ENCODE assay signal across 15 cellular contexts in genomic region chr16:23967018-23967417, GRCh38.
DNase-seq lines count a peak whose midpoint lies in the region; ATAC-seq and TF ChIP-seq lines count a peak whose summit lies in the region.
"Had no signal": no experiment of that assay in that cellular context is flagged by ENCODE, and none has a peak within 500 bp of the region (broad histone marks: within the 10 kb centered on the region; RNA-seq: fewer than 3 reads in every experiment).

No MANE protein-coding gene starts in this region.

- no peaks in the 10 kb centered on the region for H3K27me3 Mint-ChIP-seq in naive thymus-derived CD8-positive, alpha-beta T cell

- CTCF ChIA-PET in PC-3 (lab: Charles Lee): no interaction called here

- WGBS in gastroesophageal sphincter (ENCODE audit: low coverage in 1 of 2), 2 donors: 8 to 36% methylated on average over 2 to 4 of the region's 6 CpGs
- WGBS in spleen, 5 donors: 9 to 15% (median 13%) methylated on average over 6 of the region's 6 CpGs

- H3K79me2 ChIP-seq in PC-3 (ENCODE audit: low read length): no peaks in the 10 kb centered on the region

- DNase-seq in CMK (ENCODE audit: low read depth) (peak; percentile 27), WERI-Rb-1 (peak; percentile 17), spleen (no peak), GM13976 (ENCODE audit: low spot score) (no peak), PC-3 (no peak)
- DNase-seq in naive thymus-derived CD8-positive, alpha-beta T cell: peak in 2 of 10 donors; percentile 1 to 17
- DNase-seq: activated CD4-positive, alpha-beta T cell treated with anti-CD3 and anti-CD28 coated beads for 1 hour; activated T-cell treated with anti-CD3 and anti-CD28 coated beads, Interleukin-2, amount 50 U/mL, for 72 hours; body of pancreas; kidney glomerular epithelial cell; NCI-H526 treated with DMSO at 0.1 percent for 48 hours; right lobe of liver; upper lobe of left lung had no signal

- peak overlapping the region; percentile 56 for H3K27ac ChIP-seq in KOPT-K1 (ENCODE audit: low read depth, low read length, poor library complexity, severe bottlenecking)
- no peak overlapping the region for H3K27ac ChIP-seq in WERI-Rb-1
- no peak overlapping the region for H3K27ac ChIP-seq in gastroesophageal sphincter
- peak overlapping the region in 1 of 8 donors; percentile 12 for H3K27ac ChIP-seq in spleen
- H3K27ac ChIP-seq in PC-3 (ENCODE audit: low read length): no peak overlapping the region
- H3K27ac ChIP-seq: body of pancreas, right lobe of liver, upper lobe of left lung had no signal

- ATAC-seq in naive thymus-derived CD8-positive, alpha-beta T cell: peak; percentile 69 to 70
- no peak for ATAC-seq in gastroesophageal sphincter
- no peak for ATAC-seq in PC-3
- ATAC-seq: activated T-cell treated with anti-CD3 and anti-CD28 coated beads, Interleukin-2, amount 50 U/mL, for 72 hours; body of pancreas; right lobe of liver had no signal

- H3K4me1 Mint-ChIP-seq in naive thymus-derived CD8-positive, alpha-beta T cell: peaks cover 21 to 80% (median 60%) of the 10 kb centered on the region in 4 donors

- TF ChIP-seq CTCF in WERI-Rb-1 (IDR thresholded peaks at IDR 0.05; ENCODE audit: low read depth, low read length): no peak
- no peak for TF ChIP-seq CTCF in gastroesophageal sphincter (IDR thresholded peaks at IDR 0.05)
- no peak for TF ChIP-seq CTCF in spleen (IDR thresholded peaks at IDR 0.05 in 8 of 11, conservative IDR thresholded peaks at IDR 0.05 in 3 of 11)
- TF ChIP-seq CTCF in GM13976 (IDR thresholded peaks at IDR 0.05; ENCODE audit: borderline replicate concordance, control extremely low read depth, extremely low read depth, insufficient read depth, missing control alignments): no peak
- TF ChIP-seq CTCF in PC-3 (conservative IDR thresholded peaks at IDR 0.05; ENCODE audit: low read depth, low read length): no peak

- in situ Hi-C loops in GM13976 (cut with MboI; ENCODE audit: low sequenced_read_pairs, unreplicated experiment): no loop called here

- no peaks in the 10 kb centered on the region for H4K20me1 ChIP-seq in PC-3 (ENCODE audit: low read length)

- H3K9me2 ChIP-seq in PC-3 (replicated peaks; ENCODE audit: low read length): no peaks in the 10 kb centered on the region

- H3K9me3 ChIP-seq in KOPT-K1 (ENCODE audit: insufficient read depth, low read length, poor library complexity, severe bottlenecking) (no peaks in the 10 kb centered on the region), WERI-Rb-1 (ENCODE audit: severe bottlenecking) (no peaks in the 10 kb centered on the region), gastroesophageal sphincter (no peaks in the 10 kb centered on the region), spleen (no peaks in the 10 kb centered on the region), PC-3 (ENCODE audit: low read length) (no peaks in the 10 kb centered on the region)
- H3K9me3 ChIP-seq: body of pancreas, right lobe of liver, upper lobe of left lung had no signal

- peak overlapping the region in 9 of 10 donors; percentile 12 to 78 (median 65) for H3K4me3 Mint-ChIP-seq in naive thymus-derived CD8-positive, alpha-beta T cell

- peak overlapping the region; percentile 49 to 90 (median 79) for H3K27ac Mint-ChIP-seq in naive thymus-derived CD8-positive, alpha-beta T cell
- H3K27ac Mint-ChIP-seq: activated T-cell treated with anti-CD3 and anti-CD28 coated beads, Interleukin-2, amount 50 U/mL, for 72 hours had no signal

- no TSS peak for BruUV-seq in PC-3 (replicated peaks; lab: Mats Ljungman, UMichigan)

- H3K4me2 ChIP-seq in PC-3 (ENCODE audit: low read length): no peak overlapping the region

- H3K9ac ChIP-seq in PC-3 (ENCODE audit: low read length): no peak overlapping the region

- no peak overlapping the region for H3K4me3 ChIP-seq in WERI-Rb-1 (ENCODE audit: low read depth, low read length)
- no peak overlapping the region for H3K4me3 ChIP-seq in gastroesophageal sphincter
- H3K4me3 ChIP-seq in spleen: no peak overlapping the region
- no peak overlapping the region for H3K4me3 ChIP-seq in PC-3 (ENCODE audit: low read length)
- H3K4me3 ChIP-seq: body of pancreas, right lobe of liver, upper lobe of left lung had no signal

- peaks cover 0 to 22% (median 16%) of the 10 kb centered on the region in 3 donors for H3K36me3 Mint-ChIP-seq in naive thymus-derived CD8-positive, alpha-beta T cell

- no peak for TF ChIP-seq EP300 in gastroesophageal sphincter (IDR thresholded peaks at IDR 0.05)

- H3K4me1 ChIP-seq in gastroesophageal sphincter (no peaks in the 10 kb centered on the region), spleen (peaks cover 7 to 63% (median 26%) of the 10 kb centered on the region in 6 donors), PC-3 (ENCODE audit: insufficient read depth, low read length) (no peaks in the 10 kb centered on the region)
- H3K4me1 ChIP-seq: body of pancreas, right lobe of liver had no signal

- POLR2A ChIA-PET in naive thymus-derived CD8-positive, alpha-beta T cell (lab: Charles Lee): interaction anchor here (1.1 to 2.3 kb wide), 5 partner anchors 11 to 70 kb away, joined by 3 to 8 read pairs (median 7); no protein-coding TSS in a partner anchor
- POLR2A ChIA-PET in PC-3 (lab: Charles Lee; ENCODE audit: unreplicated experiment): no interaction called here

- H3F3A ChIP-seq in PC-3 (ENCODE audit: low read length, unreplicated experiment): no peaks in the 10 kb centered on the region

- no peaks in the 10 kb centered on the region for H3K9me3 Mint-ChIP-seq in naive thymus-derived CD8-positive, alpha-beta T cell
- H3K9me3 Mint-ChIP-seq: activated T-cell treated with anti-CD3 and anti-CD28 coated beads, Interleukin-2, amount 50 U/mL, for 72 hours had no signal

- H3K27me3 ChIP-seq in WERI-Rb-1 (ENCODE audit: insufficient read depth, low read depth, severe bottlenecking) (peaks cover 3% of the 10 kb centered on the region), gastroesophageal sphincter (peaks cover 6% of the 10 kb centered on the region), spleen (replicated peaks in 1 of 7) (no peaks in the 10 kb centered on the region), PC-3 (ENCODE audit: low read length) (peaks cover 3% of the 10 kb centered on the region; the same call in 1 of the 2 replicates)
- H3K27me3 ChIP-seq: body of pancreas, right lobe of liver, upper lobe of left lung had no signal

- intact Hi-C loops in spleen (cut with DNase I; ENCODE audit: low total_unique reads): no loop called here
- intact Hi-C loops in PC-3 (cut with micrococcal nuclease): no loop called here

- no peak overlapping the region for H2AFZ ChIP-seq in PC-3 (ENCODE audit: low read length)

- H3K36me3 ChIP-seq in KOPT-K1 (ENCODE audit: insufficient read depth, low read length) (no peaks in the 10 kb centered on the region), WERI-Rb-1 (no peaks in the 10 kb centered on the region), gastroesophageal sphincter (no peaks in the 10 kb centered on the region), spleen (peaks cover 0 to 59% (median 5%) of the 10 kb centered on the region in 6 donors), PC-3 (ENCODE audit: low read depth, low read length) (no peaks in the 10 kb centered on the region)
- H3K36me3 ChIP-seq: right lobe of liver, upper lobe of left lung had no signal

- no peak for TF ChIP-seq POLR2A in gastroesophageal sphincter (IDR thresholded peaks at IDR 0.05)
- TF ChIP-seq POLR2A in spleen (IDR thresholded peaks at IDR 0.05): no peak

Comparison
In these comparisons a context has a peak if more than half of its experiments do, and no peak if none do; other contexts are left out.
1. DNase-seq: peak in CMK (single experiment) and WERI-Rb-1 (single experiment); none in spleen (single experiment), GM13976 (single experiment) and PC-3 (single experiment).
2. ATAC-seq: peak in naive thymus-derived CD8-positive, alpha-beta T cell (2 of 2); none in gastroesophageal sphincter (single experiment) and PC-3 (single experiment).